In the genomic region with DNA sequence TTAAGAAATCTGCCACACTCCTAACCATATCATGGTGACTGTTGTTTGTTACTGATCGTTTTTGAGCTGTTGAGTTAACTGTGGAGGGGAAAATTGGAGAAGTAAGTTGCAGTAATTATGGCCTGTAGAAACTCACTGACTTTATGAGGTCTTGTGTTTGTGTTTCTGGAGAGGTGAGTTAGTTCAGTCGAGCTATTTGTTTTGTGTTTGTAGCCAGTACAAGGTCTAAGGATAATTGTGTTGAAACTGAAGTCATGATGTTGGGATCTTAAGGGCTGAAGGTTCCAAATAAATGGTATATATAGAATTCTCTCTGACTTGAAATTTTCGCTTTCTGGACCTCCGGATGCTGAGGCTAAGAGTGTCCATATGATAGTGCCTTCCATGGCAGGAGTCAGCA, we compare ENCODE assay signal across 11 cellular contexts. TPM values are rescaled to one million over a fixed set of nuclear protein-coding genes. Genes with fewer than 3 reads are reported as not detected.
DNase-seq lines count a peak whose midpoint lies in the region; TF ChIP-seq lines count a peak whose summit lies in the region.
"Not testable (repeated sequence)": the region's sequence is repeated elsewhere in the genome, so short reads cannot be mapped to it uniquely, and the experiment has no call there.
"Had no signal": no experiment of that assay in that cellular context is flagged by ENCODE, and none has a peak within 500 bp of the region (broad histone marks: within the 10 kb centered on the region; RNA-seq: fewer than 3 reads in every experiment).

No MANE protein-coding gene starts in this region.

- H3K4me2 ChIP-seq in SK-N-SH (peak overlapping the region; percentile 88), hepatocyte (peak overlapping the region; percentile 74)

- TF ChIP-seq EP300 in SK-N-SH (IDR thresholded peaks at IDR 0.05; ENCODE audit: borderline replicate concordance in 1 of 2, low read depth in 1 of 2, low read length in 1 of 2); stomach (IDR thresholded peaks at IDR 0.05): not testable (repeated sequence)

- H3K27me3 Mint-ChIP-seq in activated naive CD4-positive, alpha-beta T cell treated with anti-CD3 and anti-CD28 coated beads for 36 hours (ENCODE audit: low read depth); nephron (ENCODE audit: low read depth): not testable (repeated sequence)

- not testable (repeated sequence) for H3K4me1 ChIP-seq in SK-N-SH (ENCODE audit: control insufficient read depth in 1 of 2, insufficient read depth in 2 of 2, low read depth in 1 of 2, low read length in 1 of 2); hepatocyte (ENCODE audit: insufficient read depth)
- peaks cover 6 to 28% (median 19%) of the 10 kb centered on the region in 4 donors for H3K4me1 ChIP-seq in stomach

- POLR2A ChIA-PET in BJ (lab: Charles Lee); SK-N-SH (lab: Yijun Ruan, JAX): not testable (repeated sequence)

- H3K4me3 ChIP-seq in BJ (ENCODE audit: low read depth, low read length): peak overlapping the region; percentile 23
- peak overlapping the region; percentile 53 to 92; a peak in 3 of 4 replicates for H3K4me3 ChIP-seq in SK-N-SH (ENCODE audit: low read depth in 2 of 2, low read length in 1 of 2)
- H3K4me3 ChIP-seq in coronary artery: peak overlapping the region; percentile 77
- H3K4me3 ChIP-seq in hepatocyte: peak overlapping the region; percentile 8
- peak overlapping the region; percentile 41 to 54 (median 50) for H3K4me3 ChIP-seq in stomach

- DNase-seq in BJ (ENCODE audit: low read depth); SK-N-SH; activated naive CD4-positive, alpha-beta T cell treated with anti-CD3 and anti-CD28 coated beads for 36 hours; coronary artery (ENCODE audit: low spot score); hepatocyte (ENCODE audit: low spot score); stomach: not testable (repeated sequence)
- DNase-seq in HT-29 (ENCODE audit: low spot score): peak; percentile 0

- H2AFZ ChIP-seq in SK-N-SH (ENCODE audit: low read depth); hepatocyte: not testable (repeated sequence)

- not testable (repeated sequence) for H3K27me3 ChIP-seq in BJ (ENCODE audit: control insufficient read depth, insufficient read depth, low read length); SK-N-SH (ENCODE audit: insufficient read depth); hepatocyte; stomach

- H3K9me2 ChIP-seq in SK-N-SH; hepatocyte (replicated peaks; ENCODE audit: insufficient read depth): not testable (repeated sequence)

- CTCF ChIA-PET in BJ (lab: Yijun Ruan, JAX); SK-N-SH (lab: Yijun Ruan, JAX); activated naive CD4-positive, alpha-beta T cell treated with anti-CD3 and anti-CD28 coated beads for 36 hours (lab: Charles Lee): not testable (repeated sequence)

- not testable (repeated sequence) for TF ChIP-seq CTCF in BJ (IDR thresholded peaks at IDR 0.05; ENCODE audit: insufficient read depth, low read depth, low read length); SK-N-SH (IDR thresholded peaks at IDR 0.05); coronary artery (IDR thresholded peaks at IDR 0.05); hepatocyte (IDR thresholded peaks at IDR 0.05; ENCODE audit: poor library complexity); nephron (IDR thresholded peaks at IDR 0.05; ENCODE audit: unreplicated experiment in 3 of 3); stomach (IDR thresholded peaks at IDR 0.05)

- not testable (repeated sequence) for H3F3A ChIP-seq in SK-N-SH (replicated peaks; ENCODE audit: insufficient read depth)

- not testable (repeated sequence) for H3K9me3 ChIP-seq in SK-N-SH; hepatocyte (ENCODE audit: low read depth); stomach

- H3K9ac ChIP-seq in SK-N-SH: peak overlapping the region; percentile 69; the same call in 1 of the 2 replicates

- H3K9me3 Mint-ChIP-seq in activated naive CD4-positive, alpha-beta T cell treated with anti-CD3 and anti-CD28 coated beads for 36 hours; nephron: not testable (repeated sequence)

- TF ChIP-seq RAD21 in SK-N-SH (IDR thresholded peaks at IDR 0.05; ENCODE audit: low read length): not testable (repeated sequence)

- TF ChIP-seq POLR2A in stomach (IDR thresholded peaks at IDR 0.05): not testable (repeated sequence)

- WGBS in SK-N-SH (ENCODE audit: low lambda C conversion rate): 55% methylated on average over 4 of the region's 4 CpGs
- WGBS in hepatocyte (ENCODE audit: low lambda C conversion rate, missing lambda C conversion rate): 54% methylated on average over 4 of the region's 4 CpGs
- WGBS in stomach, 5 donors: 50 to 57% (median 52%) methylated on average over 4 of the region's 4 CpGs

- not testable (repeated sequence) for H3K27ac ChIP-seq in SK-N-SH (ENCODE audit: low read depth in 2 of 2, low read length in 1 of 2); coronary artery
- peak overlapping the region; percentile 81 for H3K27ac ChIP-seq in hepatocyte
- H3K27ac ChIP-seq in stomach: peak overlapping the region in 1 of 5 donors; percentile 72

- H3K79me2 ChIP-seq in SK-N-SH (ENCODE audit: insufficient read depth) (peaks cover 46% of the 10 kb centered on the region), hepatocyte (peaks cover 19% of the 10 kb centered on the region)

- H3K27ac Mint-ChIP-seq in activated naive CD4-positive, alpha-beta T cell treated with anti-CD3 and anti-CD28 coated beads for 36 hours: not testable (repeated sequence)
- peak overlapping the region; percentile 29 to 91 (median 84) for H3K27ac Mint-ChIP-seq in nephron

- not testable (repeated sequence) for H3K36me3 ChIP-seq in BJ (ENCODE audit: control insufficient read depth, insufficient read depth, low read length); hepatocyte (replicated peaks; ENCODE audit: insufficient read depth, low read depth)
- peaks cover 17 to 27% of the 10 kb centered on the region in 2 experiments for H3K36me3 ChIP-seq in SK-N-SH (replicated peaks in 1 of 2; ENCODE audit: control insufficient read depth in 1 of 2, insufficient read depth in 2 of 2, low read length in 1 of 2)
- H3K36me3 ChIP-seq in stomach: peaks cover 8 to 31% (median 25%) of the 10 kb centered on the region in 4 donors

- H3K4me1 Mint-ChIP-seq in activated naive CD4-positive, alpha-beta T cell treated with anti-CD3 and anti-CD28 coated beads for 36 hours (ENCODE audit: low read depth): peaks cover 25% of the 10 kb centered on the region
- not testable (repeated sequence) for H3K4me1 Mint-ChIP-seq in nephron

- H3K4me3 Mint-ChIP-seq in activated naive CD4-positive, alpha-beta T cell treated with anti-CD3 and anti-CD28 coated beads for 36 hours: peak overlapping the region; percentile 84
- peak overlapping the region; percentile 89 to 93 (median 90) for H3K4me3 Mint-ChIP-seq in nephron

- intact Hi-C loops in activated naive CD4-positive, alpha-beta T cell treated with anti-CD3 and anti-CD28 coated beads for 36 hours (cut with micrococcal nuclease); stomach (cut with DNase I; ENCODE audit: low total_unique reads): not testable (repeated sequence)

- not testable (repeated sequence) for H3K36me3 Mint-ChIP-seq in activated naive CD4-positive, alpha-beta T cell treated with anti-CD3 and anti-CD28 coated beads for 36 hours (ENCODE audit: low read depth)
- H3K36me3 Mint-ChIP-seq in nephron (ENCODE audit: low read depth): peaks cover 22% of the 10 kb centered on the region

- H4K20me1 ChIP-seq in SK-N-SH (ENCODE audit: insufficient read depth); hepatocyte (ENCODE audit: insufficient read depth, poor library complexity, severe bottlenecking): not testable (repeated sequence)

RNA-seq across cellular contexts. Expression of a gene that starts 29.2 kb away (rescaled TPM):
- polyA plus RNA-seq in BJ (2011; rRNA removed) (not detected in 2 replicates), SK-N-SH (2012; rRNA removed) (not detected in 2 replicates), hepatocyte (not detected in 2 replicates), stomach (not detected)
- not detected in 2 replicates for polyA minus RNA-seq in BJ (2011; rRNA and poly(A)+ RNA removed)
- not detected in 2 replicates for total RNA-seq in HT-29 (2014; rRNA removed; shearing (Covaris generic))
- not detected in 2 replicates for polyA plus RNA-seq in SK-N-SH (2012; cell fraction: cytosol; rRNA removed)
- polyA plus RNA-seq in SK-N-SH (2012; cell fraction: nucleus; rRNA removed): not detected in 2 replicates
- total RNA-seq in activated naive CD4-positive, alpha-beta T cell treated with anti-CD3 and anti-CD28 coated beads for 36 hours: not detected
- total RNA-seq in hepatocyte (not detected in 2 replicates), stomach (not detected)
- total RNA-seq: dermis microvascular lymphatic vessel endothelial cell, occipital lobe had no signal
- polyA plus RNA-seq: adipose tissue had no signal

RNA-seq across cellular contexts. Expression of a gene that starts 49.7 kb away (rescaled TPM):
- 0.01 and 0.04 TPM in 2 replicates for polyA plus RNA-seq in BJ (2011; rRNA removed)
- polyA minus RNA-seq in BJ (2011; rRNA and poly(A)+ RNA removed): not detected in 2 replicates
- total RNA-seq in HT-29 (2014; rRNA removed; shearing (Covaris generic)): not detected in 2 replicates
- 0.02 TPM in 2 replicates for polyA plus RNA-seq in SK-N-SH (2012; rRNA removed)
- 0.01 TPM in 2 replicates for polyA plus RNA-seq in SK-N-SH (2012; cell fraction: cytosol; rRNA removed)
- 0.02 and 0.12 TPM in 2 replicates for polyA plus RNA-seq in SK-N-SH (2012; cell fraction: nucleus; rRNA removed)
- total RNA-seq in activated naive CD4-positive, alpha-beta T cell treated with anti-CD3 and anti-CD28 coated beads for 36 hours: under 1 TPM in 1 of 2 experiments, not detected in 1; 0.05 TPM
- 0.03 and 0.08 TPM in 2 replicates for total RNA-seq in hepatocyte
- 0.05 TPM in 1 of 2 replicates, not detected in the other for polyA plus RNA-seq in hepatocyte
- under 1 TPM in 2 of 5 donors, not detected in 3; 0.45 to 0.58 TPM for total RNA-seq in stomach
- under 1 TPM in 1 of 3 donors, not detected in 2; 0.08 TPM for polyA plus RNA-seq in stomach
- total RNA-seq: dermis microvascular lymphatic vessel endothelial cell, occipital lobe had no signal

Comparison
In these comparisons a context has a peak if more than half of its experiments do, and no peak if none do; other contexts are left out.
1. H3K4me3 ChIP-seq: peak in every context shown above with its lines; median percentile 77 in coronary artery; 72 in SK-N-SH; 50 in stomach; 23 in BJ; 8 in hepatocyte.